In genomic region chr17:66200685-66201092, GRCh38 we compare ENCODE assay signal across 3 cellular contexts.
A peak's percentile ranks its signal among the peaks of the same experiment; 100 is the strongest.
TF ChIP-seq lines count a peak whose summit lies in the region.

No MANE protein-coding gene starts in this region.

TF ChIP-seq in SK-N-SH, 30 proteins besides CTCF, POLR2A, EP300 and RAD21:
- TF ChIP-seq FOXM1 (IDR thresholded peaks at IDR 0.05; ENCODE audit: low read depth) (no peak), ZBTB33 (IDR thresholded peaks at IDR 0.05; ENCODE audit: borderline replicate concordance, low read depth) (no peak), NRF1 (IDR thresholded peaks at IDR 0.05; ENCODE audit: low read depth, low read length) (peak; percentile 73), RXRA (IDR thresholded peaks at IDR 0.05; ENCODE audit: borderline replicate concordance, low read depth) (no peak), MXI1 (IDR thresholded peaks at IDR 0.05; ENCODE audit: low read depth, low read length) (peak; percentile 96), GABPA (IDR thresholded peaks at IDR 0.05; ENCODE audit: low read depth) (no peak), USF1 (IDR thresholded peaks at IDR 0.05; ENCODE audit: borderline replicate concordance, low read depth) (peak; percentile 5; the same call in 1 of the 2 replicates), SMC3 (IDR thresholded peaks at IDR 0.05; ENCODE audit: low read depth, low read length) (peak; percentile 95), MAX (IDR thresholded peaks at IDR 0.05; ENCODE audit: low read depth) (peak; percentile 94), GATA2 (CRISPR knock-in tag; IDR thresholded peaks at IDR 0.05) (peak; percentile 21; the same call in 1 of the 2 replicates), FOSL2 (IDR thresholded peaks at IDR 0.05; ENCODE audit: borderline replicate concordance, low read depth) (no peak), RFX5 (IDR thresholded peaks at IDR 0.05; ENCODE audit: low read length) (no peak)
TF ChIP-seq in SK-N-SH: peak in this region for 6.

TF ChIP-seq in HepG2, 621 proteins besides CTCF, POLR2A, EP300 and RAD21 (continues in another document):
- TF ChIP-seq SRF (IDR thresholded peaks at IDR 0.05; ENCODE audit: low read depth, low read length) (no peak), CEBPZ (IDR thresholded peaks at IDR 0.05; ENCODE audit: low read length) (no peak), KLF11 (CRISPR knock-in tag; IDR thresholded peaks at IDR 0.05) (0 out of 2 replicates have a peak, but pooled peaks have one; percentile 57), TOE1 (CRISPR knock-in tag; IDR thresholded peaks at IDR 0.05) (no peak), ZFAT (CRISPR knock-in tag; conservative IDR thresholded peaks at IDR 0.05) (no peak), SNAPC4 (CRISPR knock-in tag; IDR thresholded peaks at IDR 0.05) (no peak), IRF2 (CRISPR knock-in tag; IDR thresholded peaks at IDR 0.05) (0 out of 2 replicates have a peak, but pooled peaks have one; percentile 58), ZMAT3 (CRISPR knock-in tag; conservative IDR thresholded peaks at IDR 0.05) (no peak), ZNF253 (CRISPR knock-in tag; IDR thresholded peaks at IDR 0.05; ENCODE audit: borderline replicate concordance) (no peak)

TF ChIP-seq in GM12891, 5 proteins besides CTCF, POLR2A, EP300 and RAD21:
- TF ChIP-seq TAF1 (IDR thresholded peaks at IDR 0.05; ENCODE audit: low read depth, low read length), result no peak
- no peak for TF ChIP-seq POLR2AphosphoS5 (IDR thresholded peaks at IDR 0.05; ENCODE audit: low read depth, low read length)
- no peak for TF ChIP-seq POU2F2 (IDR thresholded peaks at IDR 0.05; ENCODE audit: low read depth, low read length)
- TF ChIP-seq PAX5 (IDR thresholded peaks at IDR 0.05; ENCODE audit: insufficient read depth, low read length, severe bottlenecking), result no peak
- no peak for TF ChIP-seq SPI1 (IDR thresholded peaks at IDR 0.05; ENCODE audit: low read depth, low read length)
TF ChIP-seq in GM12891: peak in this region for 0.
